Comparison of ENCODE assay signal across 10 cellular contexts in the genomic region with DNA sequence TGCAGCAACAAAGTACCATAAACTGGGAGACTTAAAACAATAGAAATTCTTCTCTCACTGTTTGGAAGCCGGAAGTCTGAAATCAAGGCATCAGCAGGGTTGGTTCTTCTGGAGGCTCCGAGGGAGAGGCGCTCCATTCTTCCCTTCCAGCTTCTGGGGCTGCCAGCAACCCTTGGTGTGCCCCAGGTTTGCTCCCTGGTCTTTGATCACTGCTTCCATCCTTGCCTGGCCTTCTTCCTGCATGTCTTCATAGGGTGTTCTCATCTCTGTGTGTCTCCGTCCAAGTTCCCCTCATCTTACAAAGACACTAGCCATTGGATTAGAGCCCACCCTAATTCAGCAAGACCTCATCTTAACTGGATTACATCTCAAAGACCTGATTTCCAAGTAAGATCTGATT. TPM values are rescaled to one million over a fixed set of nuclear protein-coding genes. Genes with fewer than 3 reads are reported as not detected.
"Had no signal": no experiment of that assay in that cellular context is flagged by ENCODE, and none has a peak within 500 bp of the region (broad histone marks: within the 10 kb centered on the region; RNA-seq: fewer than 3 reads in every experiment).

No MANE protein-coding gene starts in this region.

- H3K4me1 ChIP-seq: HAP-1 had no signal

- DNase-seq: GM23248, GOT3, H7, HFFc6, KBM-7 had no signal

- H3K4me3 ChIP-seq: GM23248, HAP-1 had no signal

- ATAC-seq: HCT116, HepG2 had no signal

- H3K27ac Mint-ChIP-seq: HFFc6, IgD-negative memory B cell had no signal

- H3K4me3 Mint-ChIP-seq: HFFc6, IgD-negative memory B cell had no signal

- H2AFZ ChIP-seq: GM23248 had no signal

- FAIRE-seq: HepG2 had no signal

- H3K36me3 ChIP-seq: HAP-1 had no signal

- H3K9me3 ChIP-seq: HAP-1 had no signal

- H3K36me3 Mint-ChIP-seq: IgD-negative memory B cell had no signal

- H3K27ac ChIP-seq: GM23248 had no signal

- H3K9me3 Mint-ChIP-seq: HFFc6, IgD-negative memory B cell had no signal

RNA-seq across cellular contexts. Expression of gene LRRC75A, which starts 35.3 kb away (rescaled TPM):
- total RNA-seq: HepG2 had no signal

RNA-seq across cellular contexts. Expression of gene ZNF287, which starts 41.7 kb away (rescaled TPM):
- total RNA-seq: HepG2, HT-29 had no signal
